In genomic region chr6:150855171-150855570, GRCh38 we compare ENCODE assay signal across 7 cellular contexts. TPM values are rescaled to one million over a fixed set of nuclear protein-coding genes. Genes with fewer than 3 reads are reported as not detected.
DNase-seq lines count a peak whose midpoint lies in the region; ATAC-seq and TF ChIP-seq lines count a peak whose summit lies in the region.
"Not testable (repeated sequence)": the region's sequence is repeated elsewhere in the genome, so short reads cannot be mapped to it uniquely, and the experiment has no call there.

No MANE protein-coding gene starts in this region.

- peak overlapping the region; percentile 42 for H3K4me2 ChIP-seq in SK-N-SH

- H3K27me3 Mint-ChIP-seq in Calu3 (ENCODE audit: unreplicated experiment); HFFc6 (ENCODE audit: insufficient read depth); MCF 10A (ENCODE audit: insufficient read depth, unreplicated experiment); mesothelial cell of epicardium (ENCODE audit: low read depth): not testable (repeated sequence)

- H3K4me1 Mint-ChIP-seq in Calu3 (ENCODE audit: low read depth, unreplicated experiment) (peaks cover 39% of the 10 kb centered on the region), HFFc6 (ENCODE audit: low read depth) (peaks cover 54% of the 10 kb centered on the region), MCF 10A (ENCODE audit: insufficient read depth, unreplicated experiment) (peaks cover 38% of the 10 kb centered on the region), mesothelial cell of epicardium (peaks cover 51% of the 10 kb centered on the region)

- not testable (repeated sequence) for H3K4me3 Mint-ChIP-seq in Calu3 (ENCODE audit: low read depth, unreplicated experiment)
- H3K4me3 Mint-ChIP-seq in HFFc6, result peak overlapping the region; percentile 29
- peak overlapping the region; percentile 9 for H3K4me3 Mint-ChIP-seq in MCF 10A (ENCODE audit: unreplicated experiment)
- H3K4me3 Mint-ChIP-seq in mesothelial cell of epicardium, result peak overlapping the region; percentile 13

- H3K27ac Mint-ChIP-seq in Calu3 (ENCODE audit: unreplicated experiment) (peak overlapping the region; percentile 70), HFFc6 (peak overlapping the region; percentile 97), MCF 10A (ENCODE audit: low read depth, unreplicated experiment) (peak overlapping the region; percentile 99), mesothelial cell of epicardium (peak overlapping the region; percentile 99)

- TF ChIP-seq EP300 in SK-N-SH (IDR thresholded peaks at IDR 0.05; ENCODE audit: borderline replicate concordance in 1 of 2, low read depth in 1 of 2, low read length in 1 of 2), result not testable (repeated sequence)

- POLR2A ChIA-PET in SK-N-SH (lab: Yijun Ruan, JAX), result not testable (repeated sequence)
- POLR2A ChIA-PET in MCF 10A (lab: Yijun Ruan, JAX), result interaction anchor here (1.5 to 2.4 kb wide), 2 partner anchors 10 to 11 kb away, joined by 6 to 18 read pairs; partner anchors contain the start of gene MTHFD1L

- H3K9me3 ChIP-seq in SK-N-SH, thoracic aorta: not testable (repeated sequence)

- DNase-seq in Calu3; HFFc6; SK-N-SH; MCF 10A (ENCODE audit: unreplicated experiment); mesothelial cell of epicardium (ENCODE audit: low spot score in 2 of 2, unreplicated experiment in 2 of 2); thoracic aorta (ENCODE audit: low spot score): not testable (repeated sequence)
- DNase-seq in epithelial cell of esophagus (ENCODE audit: low read depth), result peak; percentile 16

- H4K20me1 ChIP-seq in SK-N-SH (ENCODE audit: insufficient read depth), result not testable (repeated sequence)

- not testable (repeated sequence) for BruUV-seq in Calu3 (replicated peaks; lab: Mats Ljungman, UMichigan); MCF 10A (replicated peaks; lab: Mats Ljungman, UMichigan)

- not testable (repeated sequence) for H3K4me3 ChIP-seq in SK-N-SH (ENCODE audit: low read depth in 2 of 2, low read length in 1 of 2); epithelial cell of esophagus (ENCODE audit: low read length)
- H3K4me3 ChIP-seq in thoracic aorta, result peak overlapping the region; percentile 23

- CTCF ChIA-PET in Calu3 (lab: Charles Lee); SK-N-SH (lab: Yijun Ruan, JAX): not testable (repeated sequence)
- CTCF ChIA-PET in MCF 10A (lab: Yijun Ruan, JAX), result interaction anchor here (1.3 to 1.9 kb wide), 2 partner anchors 35 to 37 kb away, joined by 3 to 14 read pairs; no protein-coding TSS in a partner anchor

- ATAC-seq in thoracic aorta (ENCODE audit: insufficient number of reproducible peaks, low FRiP score, low read depth), result not testable (repeated sequence)

- not testable (repeated sequence) for H3K27me3 ChIP-seq in SK-N-SH (ENCODE audit: insufficient read depth); thoracic aorta (replicated peaks; ENCODE audit: insufficient read depth)

- peaks cover 2 to 20% of the 10 kb centered on the region in 2 experiments; a peak in 3 of 4 replicates for H3K4me1 ChIP-seq in SK-N-SH (ENCODE audit: control insufficient read depth in 1 of 2, insufficient read depth in 2 of 2, low read depth in 1 of 2, low read length in 1 of 2)
- H3K4me1 ChIP-seq in thoracic aorta (ENCODE audit: control insufficient read depth in 1 of 2, low read depth in 2 of 2), result peaks cover 9 to 40% of the 10 kb centered on the region in 2 donors

- TF ChIP-seq RAD21 in SK-N-SH (IDR thresholded peaks at IDR 0.05; ENCODE audit: low read length), result not testable (repeated sequence)

- H3K79me2 ChIP-seq in SK-N-SH (ENCODE audit: insufficient read depth), result peaks cover 34% of the 10 kb centered on the region

- H3K9ac ChIP-seq in SK-N-SH, result not testable (repeated sequence)

- H3K36me3 ChIP-seq in SK-N-SH (replicated peaks in 1 of 2; ENCODE audit: control insufficient read depth in 1 of 2, insufficient read depth in 2 of 2, low read length in 1 of 2); thoracic aorta: not testable (repeated sequence)

- 97% methylated on average over 8 of the region's 8 CpGs for WGBS in SK-N-SH (ENCODE audit: low lambda C conversion rate)

- not testable (repeated sequence) for H3K9me3 Mint-ChIP-seq in Calu3 (ENCODE audit: low read depth, unreplicated experiment); HFFc6; MCF 10A (ENCODE audit: unreplicated experiment); mesothelial cell of epicardium

- peaks cover 28% of the 10 kb centered on the region for H3F3A ChIP-seq in SK-N-SH (replicated peaks; ENCODE audit: insufficient read depth)

- intact Hi-C loops in Calu3 (cut with micrococcal nuclease; ENCODE audit: unreplicated experiment); MCF 10A (cut with micrococcal nuclease): not testable (repeated sequence)

- not testable (repeated sequence) for H3K9me2 ChIP-seq in SK-N-SH

- H3K27ac ChIP-seq in SK-N-SH (ENCODE audit: low read depth in 2 of 2, low read length in 1 of 2); thoracic aorta: not testable (repeated sequence)

- H3K36me3 Mint-ChIP-seq in Calu3 (ENCODE audit: insufficient read depth, unreplicated experiment); MCF 10A (ENCODE audit: insufficient read depth, unreplicated experiment): not testable (repeated sequence)
- H3K36me3 Mint-ChIP-seq in HFFc6 (ENCODE audit: low read depth) (peaks cover 28% of the 10 kb centered on the region), mesothelial cell of epicardium (peaks cover 23% of the 10 kb centered on the region)

- not testable (repeated sequence) for H2AFZ ChIP-seq in SK-N-SH (ENCODE audit: low read depth)

- TF ChIP-seq CTCF in Calu3 (IDR thresholded peaks at IDR 0.05; ENCODE audit: unreplicated experiment); HFFc6 (IDR thresholded peaks at IDR 0.05); SK-N-SH (IDR thresholded peaks at IDR 0.05); MCF 10A (IDR thresholded peaks at IDR 0.05; ENCODE audit: unreplicated experiment); epithelial cell of esophagus (IDR thresholded peaks at IDR 0.05; ENCODE audit: insufficient read depth, low read depth, low read length, missing control alignments); mesothelial cell of epicardium (IDR thresholded peaks at IDR 0.05; ENCODE audit: unreplicated experiment); thoracic aorta (IDR thresholded peaks at IDR 0.05): not testable (repeated sequence)

RNA-seq across cellular contexts. Expression of gene MTHFD1L, which starts 10.3 kb away (rescaled TPM):
- total RNA-seq in Calu3 (2022) (37.2 and 47.8 TPM in 2 replicates), MCF 10A (2022) (82.4 and 110 TPM in 2 replicates), mesothelial cell of epicardium (55.3 to 59.1 TPM (median 55.5 TPM) in 3 replicates), thoracic aorta (10 to 100 TPM; 52.8 to 77.3 TPM)
- 10 to 100 TPM; 67.5 to 88.7 (median 80.9) TPM for total RNA-seq in HFFc6 (2021; fragmentation: NEBNext Ultra II Directional; extraction: Animal tissue kit (Norgen Biotek cat#: 25700))
- polyA plus RNA-seq in SK-N-SH (2012; rRNA removed), result 36.7 and 37.0 TPM in 2 replicates
- polyA plus RNA-seq in SK-N-SH (2012; cell fraction: cytosol; rRNA removed), result 35.9 and 36.2 TPM in 2 replicates
- 35.4 and 47.8 TPM in 2 replicates for polyA plus RNA-seq in SK-N-SH (2012; cell fraction: nucleus; rRNA removed)
